In the genomic region with DNA sequence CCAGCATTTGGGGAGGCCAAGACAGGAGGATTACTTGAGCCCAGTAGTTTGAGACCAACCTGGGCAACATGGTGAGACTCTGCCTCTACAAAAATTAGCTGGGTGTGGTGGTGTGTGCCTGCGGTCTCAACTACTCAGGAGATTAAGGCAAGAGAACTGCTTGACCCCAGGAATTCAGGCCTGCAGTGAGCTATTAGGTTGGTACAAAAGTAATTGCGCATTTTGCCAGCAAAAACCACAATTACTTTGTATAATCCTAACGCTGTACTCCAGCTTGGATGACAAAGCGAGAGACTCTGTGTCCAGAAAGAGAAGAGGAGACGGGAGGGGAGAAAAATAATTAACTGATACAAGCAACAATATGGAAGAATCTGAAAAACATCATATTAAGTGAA, we compare ENCODE assay signal across 11 cellular contexts. TPM values are rescaled to one million over a fixed set of nuclear protein-coding genes. Genes with fewer than 3 reads are reported as not detected.
DNase-seq lines count a peak whose midpoint lies in the region; ATAC-seq and TF ChIP-seq lines count a peak whose summit lies in the region.
"Had no signal": no experiment of that assay in that cellular context is flagged by ENCODE, and none has a peak within 500 bp of the region (broad histone marks: within the 10 kb centered on the region; RNA-seq: fewer than 3 reads in every experiment).

No MANE protein-coding gene starts in this region.

- peak overlapping the region; percentile 6 to 88 (median 88) for H3K27ac Mint-ChIP-seq in CD4-positive, CD25-positive, alpha-beta regulatory T cell
- H3K27ac Mint-ChIP-seq in osteocyte (ENCODE audit: unreplicated experiment), result peak overlapping the region; percentile 82

- H3K4me3 Mint-ChIP-seq in CD4-positive, CD25-positive, alpha-beta regulatory T cell, result peak overlapping the region in 3 of 4 donors; percentile 9 to 72 (median 18)
- H3K4me3 Mint-ChIP-seq in osteocyte (ENCODE audit: unreplicated experiment), result peak overlapping the region; percentile 43

- H3K36me3 ChIP-seq in CD4-positive, CD25-positive, alpha-beta regulatory T cell (ENCODE audit: control insufficient read depth, insufficient read depth, low read length), result peaks cover 15% of the 10 kb centered on the region
- H3K36me3 ChIP-seq in effector memory CD4-positive, alpha-beta T cell (ENCODE audit: control insufficient read depth, insufficient read depth, low read length), result peaks cover 10% of the 10 kb centered on the region

- H3K36me3 Mint-ChIP-seq in CD4-positive, CD25-positive, alpha-beta regulatory T cell, result peaks cover 10% of the 10 kb centered on the region
- H3K36me3 Mint-ChIP-seq in osteocyte (ENCODE audit: unreplicated experiment), result peaks cover 12% of the 10 kb centered on the region

- H3K27me3 Mint-ChIP-seq in CD4-positive, CD25-positive, alpha-beta regulatory T cell, result no peaks in the 10 kb centered on the region
- no peaks in the 10 kb centered on the region for H3K27me3 Mint-ChIP-seq in osteocyte (ENCODE audit: unreplicated experiment)

- no peaks in the 10 kb centered on the region for H3K9me3 ChIP-seq in CD4-positive, CD25-positive, alpha-beta regulatory T cell (ENCODE audit: control insufficient read depth in 2 of 2, low read length in 2 of 2)
- no peaks in the 10 kb centered on the region for H3K9me3 ChIP-seq in effector memory CD4-positive, alpha-beta T cell (ENCODE audit: control insufficient read depth, low read length)

- no peak for DNase-seq in CD4-positive, CD25-positive, alpha-beta regulatory T cell
- peak; percentile 74 for DNase-seq in LHCN-M2 (ENCODE audit: low read depth)
- no peak for DNase-seq in coronary artery (ENCODE audit: low spot score)
- DNase-seq in osteocyte (ENCODE audit: extremely low spot score, unreplicated experiment), result no peak
- DNase-seq in effector memory CD4-positive, alpha-beta T cell, result no peak
- no peak for DNase-seq in NCI-H1105 treated with DMSO at 0.1 percent for 48 hours (lab: John Stamatoyannopoulos, UW)
- DNase-seq in RKO (ENCODE audit: low spot score), result no peak
- no peak for DNase-seq in left lobe of liver (ENCODE audit: low spot score)
- DNase-seq: DMS53, GOT3 had no signal

- peaks cover 33% of the 10 kb centered on the region for H3K4me1 ChIP-seq in CD4-positive, CD25-positive, alpha-beta regulatory T cell (ENCODE audit: control insufficient read depth, insufficient read depth, low read length, poor library complexity, severe bottlenecking)
- H3K4me1 ChIP-seq in effector memory CD4-positive, alpha-beta T cell (ENCODE audit: control insufficient read depth, insufficient read depth, low read length, poor library complexity, severe bottlenecking), result peaks cover 12% of the 10 kb centered on the region

- H3K4me1 Mint-ChIP-seq in CD4-positive, CD25-positive, alpha-beta regulatory T cell, result peaks cover 24 to 84% (median 48%) of the 10 kb centered on the region in 4 donors
- H3K4me1 Mint-ChIP-seq in osteocyte (ENCODE audit: unreplicated experiment), result peaks cover 47% of the 10 kb centered on the region

- no peak for ATAC-seq in CD4-positive, CD25-positive, alpha-beta regulatory T cell (ENCODE audit: low read depth in 2 of 2)
- no peak for ATAC-seq in left lobe of liver

- H3K27ac ChIP-seq in CD4-positive, CD25-positive, alpha-beta regulatory T cell (ENCODE audit: insufficient read depth, low read length, poor library complexity, severe bottlenecking), result no peak overlapping the region
- peak overlapping the region; percentile 18 to 52 for H3K27ac ChIP-seq in coronary artery
- no peak overlapping the region for H3K27ac ChIP-seq in effector memory CD4-positive, alpha-beta T cell (ENCODE audit: insufficient read depth, low read length, poor library complexity, severe bottlenecking)

- TF ChIP-seq CTCF in coronary artery (IDR thresholded peaks at IDR 0.05) (no peak), osteocyte (IDR thresholded peaks at IDR 0.05) (no peak)

- H3K27me3 ChIP-seq in CD4-positive, CD25-positive, alpha-beta regulatory T cell (ENCODE audit: control insufficient read depth, insufficient read depth, low read length), result no peaks in the 10 kb centered on the region
- H3K27me3 ChIP-seq in effector memory CD4-positive, alpha-beta T cell (replicated peaks; ENCODE audit: control insufficient read depth, insufficient read depth, low read length, poor library complexity, severe bottlenecking), result no peaks in the 10 kb centered on the region

- H3K9me3 Mint-ChIP-seq in CD4-positive, CD25-positive, alpha-beta regulatory T cell, result no peaks in the 10 kb centered on the region
- H3K9me3 Mint-ChIP-seq in osteocyte (ENCODE audit: unreplicated experiment), result no peaks in the 10 kb centered on the region

- no peak overlapping the region for H3K4me3 ChIP-seq in CD4-positive, CD25-positive, alpha-beta regulatory T cell (ENCODE audit: low read depth, low read length)
- H3K4me3 ChIP-seq in coronary artery, result no peak overlapping the region
- H3K4me3 ChIP-seq in effector memory CD4-positive, alpha-beta T cell (ENCODE audit: insufficient read depth, low read depth, low read length, poor library complexity, severe bottlenecking), result no peak overlapping the region
- H3K4me3 ChIP-seq: lung had no signal

RNA-seq across cellular contexts. Expression of a gene that starts 32.7 kb away (rescaled TPM):
- total RNA-seq in CD4-positive, CD25-positive, alpha-beta regulatory T cell, result 136 TPM
- polyA plus RNA-seq in CD4-positive, CD25-positive, alpha-beta regulatory T cell, result 10 to 100 TPM; 68.6 to 92.5 (median 82.5) TPM
- total RNA-seq in LHCN-M2 (2014; rRNA removed), result 605 and 722 TPM in 2 replicates
- 1,151 TPM for polyA plus RNA-seq in LHCN-M2 (2012)
- 458 and 476 TPM in 2 replicates for total RNA-seq in osteocyte
- 174 TPM for total RNA-seq in left lobe of liver

Comparison
In these comparisons a context has a peak if more than half of its experiments do, and no peak if none do; other contexts are left out.
1. H3K27ac ChIP-seq: peak in coronary artery (2 of 2); none in CD4-positive, CD25-positive, alpha-beta regulatory T cell (single experiment) and effector memory CD4-positive, alpha-beta T cell (single experiment).